ENCODE assay signal across 9 cellular contexts in genomic region chr2:86396304-86396785, GRCh38. TPM values are rescaled to one million over a fixed set of nuclear protein-coding genes. Genes with fewer than 3 reads are reported as not detected.
DNase-seq lines count a peak whose midpoint lies in the region; ATAC-seq and TF ChIP-seq lines count a peak whose summit lies in the region.
"Had no signal": no experiment of that assay in that cellular context is flagged by ENCODE, and none has a peak within 500 bp of the region (broad histone marks: within the 10 kb centered on the region; RNA-seq: fewer than 3 reads in every experiment).

No MANE protein-coding gene starts in this region.

- no peaks in the 10 kb centered on the region for H3K36me3 ChIP-seq in CD4-positive, alpha-beta memory T cell (ENCODE audit: insufficient read depth, low read length)
- H3K36me3 ChIP-seq in SJCRH30: no peaks in the 10 kb centered on the region

- H3K27ac Mint-ChIP-seq in CD4-positive, alpha-beta memory T cell: no peak overlapping the region
- no peak overlapping the region for H3K27ac Mint-ChIP-seq in CD4-positive, alpha-beta T cell

- intact Hi-C loops in CD4-positive, alpha-beta memory T cell (cut with micrococcal nuclease): no loop called here
- intact Hi-C loops in CD4-positive, alpha-beta T cell (cut with DNase I, micrococcal nuclease): no loop called here

- no peak overlapping the region for H3K27ac ChIP-seq in CD4-positive, alpha-beta memory T cell (ENCODE audit: low read depth, low read length)
- H3K27ac ChIP-seq in SJCRH30 (no peak overlapping the region), foreskin keratinocyte (no peak overlapping the region)
- no peak overlapping the region for H3K27ac ChIP-seq in CD4-positive, alpha-beta T cell (ENCODE audit: low read depth, low read length)
- H3K27ac ChIP-seq: epithelial cell of prostate had no signal

- no peaks in the 10 kb centered on the region for H3K4me1 Mint-ChIP-seq in CD4-positive, alpha-beta memory T cell
- peaks cover 16% of the 10 kb centered on the region for H3K4me1 Mint-ChIP-seq in CD4-positive, alpha-beta T cell (ENCODE audit: low read depth)

- peaks cover 19 to 20% of the 10 kb centered on the region in 2 donors for H3K27me3 Mint-ChIP-seq in CD4-positive, alpha-beta memory T cell
- peaks cover 14% of the 10 kb centered on the region for H3K27me3 Mint-ChIP-seq in CD4-positive, alpha-beta T cell

- TF ChIP-seq CTCF in HFF-Myc (IDR thresholded peaks at IDR 0.05; ENCODE audit: low read depth, low read length, missing control alignments) (peak; percentile 42), foreskin keratinocyte (conservative IDR thresholded peaks at IDR 0.05) (peak; percentile 73)
- no peak for TF ChIP-seq CTCF in CD4-positive, alpha-beta T cell (IDR thresholded peaks at IDR 0.05)

- H3K4me3 Mint-ChIP-seq in CD4-positive, alpha-beta memory T cell: no peak overlapping the region
- H3K4me3 Mint-ChIP-seq in CD4-positive, alpha-beta T cell: no peak overlapping the region

- peak in 3 of 5 donors; percentile 2 to 6 (median 3) for DNase-seq in CD4-positive, alpha-beta memory T cell
- no peak for DNase-seq in HFF-Myc (ENCODE audit: extremely low read depth, low read depth)
- DNase-seq in SJCRH30: peak; percentile 41 to 67
- DNase-seq in foreskin keratinocyte: peak in 1 of 2 donors; percentile 56
- DNase-seq in superior temporal gyrus (ENCODE audit: extremely low spot score): peak; percentile 70
- DNase-seq in CD4-positive, alpha-beta T cell: no peak

- H3K4me3 ChIP-seq in CD4-positive, alpha-beta memory T cell (ENCODE audit: low read length in 2 of 2): no peak overlapping the region
- no peak overlapping the region for H3K4me3 ChIP-seq in HFF-Myc (replicated peaks; ENCODE audit: low read depth, low read length)
- no peak overlapping the region for H3K4me3 ChIP-seq in SJCRH30

- H3K36me3 Mint-ChIP-seq in CD4-positive, alpha-beta memory T cell: no peaks in the 10 kb centered on the region
- no peaks in the 10 kb centered on the region for H3K36me3 Mint-ChIP-seq in CD4-positive, alpha-beta T cell (ENCODE audit: low read depth)

- peak; percentile 57 for ATAC-seq in foreskin keratinocyte
- no peak for ATAC-seq in HG02588 (IDR thresholded peaks at IDR 0.05; ENCODE audit: unreplicated experiment)
- no peak for ATAC-seq in GM21717 (IDR thresholded peaks at IDR 0.05; ENCODE audit: unreplicated experiment)
- no peak for ATAC-seq in CD4-positive, alpha-beta T cell (ENCODE audit: poor library complexity)

- no peaks in the 10 kb centered on the region for H3K4me1 ChIP-seq in CD4-positive, alpha-beta memory T cell (ENCODE audit: insufficient read depth, low read length)
- H3K4me1 ChIP-seq in SJCRH30: peaks cover 34% of the 10 kb centered on the region
- peaks cover 9% of the 10 kb centered on the region for H3K4me1 ChIP-seq in foreskin keratinocyte

- POLR2A ChIA-PET in CD4-positive, alpha-beta memory T cell (lab: Charles Lee; ENCODE audit: partially characterized antibody): no interaction called here
- POLR2A ChIA-PET in CD4-positive, alpha-beta T cell (lab: Charles Lee): interaction anchor here (1.4 kb wide), 1 partner anchor 45 kb away, joined by 5 read pairs; the partner anchor contains the start of gene KDM3A

- H3K27me3 ChIP-seq in CD4-positive, alpha-beta memory T cell (ENCODE audit: insufficient read depth, low read length): no peaks in the 10 kb centered on the region
- H3K27me3 ChIP-seq in SJCRH30 (no peaks in the 10 kb centered on the region), foreskin keratinocyte (no peaks in the 10 kb centered on the region)
- no peaks in the 10 kb centered on the region for H3K27me3 ChIP-seq in CD4-positive, alpha-beta T cell (ENCODE audit: control insufficient read depth, insufficient read depth, low read length)

- CTCF ChIA-PET in CD4-positive, alpha-beta memory T cell (lab: Charles Lee; ENCODE audit: partially characterized antibody): interaction anchor here (0.7 to 2.1 kb wide), 6 partner anchors 9 to 1449 kb away, joined by 3 to 5 read pairs (median 3); no protein-coding TSS in a partner anchor
- CTCF ChIA-PET in CD4-positive, alpha-beta T cell (lab: Charles Lee): interaction anchor here (0.5 kb wide), 1 partner anchor 56 kb away, joined by 3 read pairs; no protein-coding TSS in a partner anchor

- no peaks in the 10 kb centered on the region for H3K9me3 ChIP-seq in CD4-positive, alpha-beta memory T cell (ENCODE audit: control insufficient read depth in 1 of 2, low read length in 2 of 2)
- H3K9me3 ChIP-seq in SJCRH30 (replicated peaks): no peaks in the 10 kb centered on the region; the same call in 1 of the 2 replicates
- H3K9me3 ChIP-seq in CD4-positive, alpha-beta T cell (ENCODE audit: control insufficient read depth, low read length): no peaks in the 10 kb centered on the region

- peaks cover 0 to 8% (median 2%) of the 10 kb centered on the region in 8 donors for H3K9me3 Mint-ChIP-seq in CD4-positive, alpha-beta memory T cell
- no peaks in the 10 kb centered on the region for H3K9me3 Mint-ChIP-seq in CD4-positive, alpha-beta T cell

RNA-seq across cellular contexts. Expression of gene KDM3A, which starts 44.8 kb away (rescaled TPM):
- total RNA-seq in CD4-positive, alpha-beta memory T cell: 100 to 1,000 TPM; 158 to 164 TPM
- 10 to 100 TPM; 17.2 to 40.1 TPM for polyA plus RNA-seq in CD4-positive, alpha-beta memory T cell
- total RNA-seq in SJCRH30 (2014; rRNA removed; shearing (Covaris generic)): 34.8 and 38.7 TPM in 2 replicates
- 11.1 and 12.3 TPM in 2 replicates for total RNA-seq in foreskin keratinocyte
- polyA plus RNA-seq in foreskin keratinocyte: 5.3 and 6.0 TPM in 2 replicates
- 100 to 1,000 TPM; 205 to 207 TPM for total RNA-seq in CD4-positive, alpha-beta T cell

RNA-seq across cellular contexts. Expression of gene REEP1, which starts 58.9 kb away (rescaled TPM):
- total RNA-seq in CD4-positive, alpha-beta memory T cell: under 1 TPM in 1 of 2 experiments, not detected in 1; 0.15 TPM
- polyA plus RNA-seq in CD4-positive, alpha-beta memory T cell: not detected
- total RNA-seq in SJCRH30 (2014; rRNA removed; shearing (Covaris generic)): 2.1 and 2.3 TPM in 2 replicates
- total RNA-seq in foreskin keratinocyte: 0.11 and 0.14 TPM in 2 replicates
- 0.04 and 0.17 TPM in 2 replicates for polyA plus RNA-seq in foreskin keratinocyte
- not detected for total RNA-seq in CD4-positive, alpha-beta T cell

Comparison
In these comparisons a context has a peak if more than half of its experiments do, and no peak if none do; other contexts are left out.
1. DNase-seq: peak in CD4-positive, alpha-beta memory T cell (3 of 5), SJCRH30 (2 of 2) and superior temporal gyrus (single experiment); none in HFF-Myc (single experiment) and CD4-positive, alpha-beta T cell (0 of 10).